Comparison of ENCODE assay signal across 18 cellular contexts in the genomic region with DNA sequence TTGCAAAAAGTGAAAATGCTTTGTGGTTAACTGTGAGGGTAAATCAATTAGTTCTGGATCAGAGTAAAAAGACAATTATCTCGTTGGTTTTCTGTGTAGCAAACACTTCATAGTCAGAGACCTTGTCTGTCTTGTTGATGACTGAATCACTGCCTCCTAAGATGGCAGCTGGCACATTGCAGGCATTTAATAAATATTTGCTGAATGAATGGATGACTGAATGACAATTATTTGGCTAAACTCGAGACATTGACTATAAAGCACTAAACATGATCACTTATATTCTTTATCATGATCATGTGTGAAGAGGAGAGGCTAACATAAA.
DNase-seq lines count a peak whose midpoint lies in the region; ATAC-seq and TF ChIP-seq lines count a peak whose summit lies in the region.
"Had no signal": no experiment of that assay in that cellular context is flagged by ENCODE, and none has a peak within 500 bp of the region (broad histone marks: within the 10 kb centered on the region; RNA-seq: fewer than 3 reads in every experiment).

No MANE protein-coding gene starts in this region.

- H3K9ac ChIP-seq in smooth muscle cell (ENCODE audit: low read depth): no peak overlapping the region
- H3K9ac ChIP-seq: SK-N-SH had no signal

- H3K27me3 ChIP-seq in smooth muscle cell (ENCODE audit: low read depth): no peaks in the 10 kb centered on the region

- H4K20me1 ChIP-seq in smooth muscle cell (ENCODE audit: low read depth): no peaks in the 10 kb centered on the region

- H3K4me1 ChIP-seq in smooth muscle cell (ENCODE audit: low read depth): no peaks in the 10 kb centered on the region

- H3K79me2 ChIP-seq in smooth muscle cell (ENCODE audit: low read depth): no peaks in the 10 kb centered on the region

- no peak for TF ChIP-seq CTCF in VCaP (conservative IDR thresholded peaks at IDR 0.05)
- TF ChIP-seq CTCF in smooth muscle cell (IDR thresholded peaks at IDR 0.05; ENCODE audit: borderline replicate concordance, insufficient read depth, poor library complexity, severe bottlenecking): no peak

- H3K4me2 ChIP-seq in smooth muscle cell: no peak overlapping the region
- H3K4me2 ChIP-seq: PC-9, SK-N-SH had no signal

- no peaks in the 10 kb centered on the region for H3K36me3 ChIP-seq in smooth muscle cell (ENCODE audit: low read depth)

- no peaks in the 10 kb centered on the region for H3F3A ChIP-seq in smooth muscle cell (ENCODE audit: low read depth)

- peak overlapping the region; percentile 21 for H2AFZ ChIP-seq in smooth muscle cell (ENCODE audit: low read depth)
- H2AFZ ChIP-seq: PC-9 had no signal

- no peak overlapping the region for H3K4me3 ChIP-seq in smooth muscle cell
- H3K4me3 ChIP-seq: K562, PC-9 had no signal

- DNase-seq in DMS79 treated with DMSO at 0.1 percent for 48 hours (lab: John Stamatoyannopoulos, UW): peak; percentile 16
- DNase-seq in kidney glomerular epithelial cell (lab: John Stamatoyannopoulos, UW): peak; percentile 15
- DNase-seq in smooth muscle cell (lab: John Stamatoyannopoulos, UW; ENCODE audit: unreplicated experiment): no peak
- DNase-seq in NCI-H748 treated with DMSO at 0.1 percent for 48 hours (lab: John Stamatoyannopoulos, UW): no peak
- DNase-seq: DMS153, GDM1, GOT3, HFFc6, NCI-H1092, NCI-H2107, NCI-H226, NCI-H526, PC-9, SK-N-SH had no signal

- H3K9me3 ChIP-seq in smooth muscle cell (replicated peaks; ENCODE audit: low read depth): no peaks in the 10 kb centered on the region
- H3K9me3 ChIP-seq: SK-N-SH had no signal

- WGBS in smooth muscle cell (ENCODE audit: low lambda C conversion rate): 76% methylated on average over 2 of the region's 2 CpGs

- H3K27ac ChIP-seq in VCaP (peak overlapping the region; percentile 90), smooth muscle cell (ENCODE audit: low read depth) (no peak overlapping the region)
- H3K27ac ChIP-seq: PC-9 had no signal

- ATAC-seq in GM18868 (IDR thresholded peaks at IDR 0.05; ENCODE audit: unreplicated experiment): no peak
- no peak for ATAC-seq in HG02852 (IDR thresholded peaks at IDR 0.05; ENCODE audit: unreplicated experiment)
- ATAC-seq: K562 had no signal

Comparison
In these comparisons a context has a peak if more than half of its experiments do, and no peak if none do; other contexts are left out.
1. DNase-seq: peak in DMS79 treated with DMSO at 0.1 percent for 48 hours (single experiment) and kidney glomerular epithelial cell (single experiment); none in smooth muscle cell (single experiment) and NCI-H748 treated with DMSO at 0.1 percent for 48 hours (single experiment).